In the genomic region with DNA sequence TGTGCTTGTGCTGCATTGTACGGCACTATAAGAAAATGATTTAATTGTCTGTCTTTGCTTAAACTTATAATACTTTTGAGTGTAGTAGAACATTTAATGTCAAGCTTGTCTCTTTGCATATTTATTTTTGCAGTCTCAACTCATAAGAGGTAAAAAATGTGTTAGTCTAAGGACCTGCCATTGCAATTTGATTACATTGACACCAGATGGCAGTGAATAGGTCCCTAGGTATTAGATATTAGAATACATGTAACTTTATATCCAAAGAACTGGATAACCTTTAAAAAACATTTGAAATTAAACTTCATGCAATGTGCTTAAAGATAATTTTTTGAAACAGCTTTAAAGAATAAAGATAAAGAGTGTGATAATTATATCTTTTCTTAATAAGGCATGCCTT, we compare ENCODE assay signal across 16 cellular contexts.
DNase-seq lines count a peak whose midpoint lies in the region; ATAC-seq and TF ChIP-seq lines count a peak whose summit lies in the region.
"Had no signal": no experiment of that assay in that cellular context is flagged by ENCODE, and none has a peak within 500 bp of the region (broad histone marks: within the 10 kb centered on the region; RNA-seq: fewer than 3 reads in every experiment).

No MANE protein-coding gene starts in this region.

- H3K9me3 ChIP-seq in SK-N-SH (no peaks in the 10 kb centered on the region), smooth muscle cell (replicated peaks; ENCODE audit: low read depth) (no peaks in the 10 kb centered on the region)
- H3K9me3 ChIP-seq: gastroesophageal sphincter had no signal

- H2AFZ ChIP-seq in SK-N-SH (ENCODE audit: low read depth) (no peak overlapping the region), smooth muscle cell (ENCODE audit: low read depth) (no peak overlapping the region)

- H3K79me2 ChIP-seq in SK-N-SH (ENCODE audit: insufficient read depth) (no peaks in the 10 kb centered on the region), smooth muscle cell (ENCODE audit: low read depth) (no peaks in the 10 kb centered on the region)

- POLR2A ChIA-PET in SK-N-SH (lab: Yijun Ruan, JAX) = no interaction called here

- DNase-seq in SK-N-SH = peak; percentile 11
- peak; percentile 18 for DNase-seq in NAMALWA (ENCODE audit: low spot score)
- peak; percentile 1 for DNase-seq in astrocyte of the hippocampus (ENCODE audit: low read depth, low spot score)
- DNase-seq in smooth muscle cell (lab: John Stamatoyannopoulos, UW; ENCODE audit: unreplicated experiment) = no peak
- no peak for DNase-seq in T-helper 1 cell
- no peak for DNase-seq in GM03348 (ENCODE audit: low spot score)
- DNase-seq: activated CD4-positive, alpha-beta T cell treated with anti-CD3 and anti-CD28 coated beads, Interleukin-2, amount 10 ng/mL, durations not matched to agents 24 days and 14 days; activated naive CD8-positive, alpha-beta T cell treated with anti-CD3 and anti-CD28 coated beads for 36 hours; effector memory CD8-positive, alpha-beta T cell; MV-4-11; spleen; T-helper 2 cell had no signal

- H3K27ac ChIP-seq in SK-N-SH (ENCODE audit: low read depth in 2 of 2, low read length in 1 of 2) (no peak overlapping the region), smooth muscle cell (ENCODE audit: low read depth) (no peak overlapping the region)
- H3K27ac ChIP-seq: gastroesophageal sphincter, spleen had no signal

- no peak overlapping the region for H3K4me3 ChIP-seq in SK-N-SH (ENCODE audit: low read depth in 2 of 2, low read length in 1 of 2)
- H3K4me3 ChIP-seq in smooth muscle cell = no peak overlapping the region
- H3K4me3 ChIP-seq: gastroesophageal sphincter, spleen had no signal

- H3K36me3 ChIP-seq in SK-N-SH (replicated peaks in 1 of 2; ENCODE audit: control insufficient read depth in 1 of 2, insufficient read depth in 2 of 2, low read length in 1 of 2) (no peaks in the 10 kb centered on the region), smooth muscle cell (ENCODE audit: low read depth) (no peaks in the 10 kb centered on the region)
- H3K36me3 ChIP-seq: gastroesophageal sphincter, spleen had no signal

- WGBS in SK-N-SH (ENCODE audit: low lambda C conversion rate) = 26% methylated on average over 1 of the region's 1 CpG
- WGBS in smooth muscle cell (ENCODE audit: low lambda C conversion rate) = 92% methylated on average over 1 of the region's 1 CpG

- no peaks in the 10 kb centered on the region for H3K9me2 ChIP-seq in SK-N-SH

- H3K4me2 ChIP-seq in SK-N-SH (no peak overlapping the region), smooth muscle cell (no peak overlapping the region)

- H3K9ac ChIP-seq in SK-N-SH = no peak overlapping the region
- H3K9ac ChIP-seq in smooth muscle cell (ENCODE audit: low read depth) = no peak overlapping the region

- no peak for TF ChIP-seq RAD21 in SK-N-SH (IDR thresholded peaks at IDR 0.05; ENCODE audit: low read length)

- H3K27me3 ChIP-seq in SK-N-SH (ENCODE audit: insufficient read depth) (no peaks in the 10 kb centered on the region), smooth muscle cell (ENCODE audit: low read depth) (no peaks in the 10 kb centered on the region)
- H3K27me3 ChIP-seq: gastroesophageal sphincter, spleen had no signal

- H3K4me1 ChIP-seq in SK-N-SH (ENCODE audit: control insufficient read depth in 1 of 2, insufficient read depth in 2 of 2, low read depth in 1 of 2, low read length in 1 of 2) = no peaks in the 10 kb centered on the region
- no peaks in the 10 kb centered on the region for H3K4me1 ChIP-seq in smooth muscle cell (ENCODE audit: low read depth)
- H3K4me1 ChIP-seq: gastroesophageal sphincter, spleen had no signal

- no peak for TF ChIP-seq EP300 in SK-N-SH (IDR thresholded peaks at IDR 0.05; ENCODE audit: borderline replicate concordance in 1 of 2, low read depth in 1 of 2, low read length in 1 of 2)

- TF ChIP-seq CTCF in SK-N-SH (IDR thresholded peaks at IDR 0.05) (peak; percentile 29; the same call in 1 of the 2 replicates), smooth muscle cell (IDR thresholded peaks at IDR 0.05; ENCODE audit: borderline replicate concordance, insufficient read depth, poor library complexity, severe bottlenecking) (peak; percentile 34)

- CTCF ChIA-PET in SK-N-SH (lab: Yijun Ruan, JAX) = interaction anchor here (1.5 kb wide), 1 partner anchor 9 kb away, joined by 4 read pairs; no protein-coding TSS in a partner anchor

- H3F3A ChIP-seq in SK-N-SH (replicated peaks; ENCODE audit: insufficient read depth) = no peaks in the 10 kb centered on the region
- no peaks in the 10 kb centered on the region for H3F3A ChIP-seq in smooth muscle cell (ENCODE audit: low read depth)

- H4K20me1 ChIP-seq in SK-N-SH (ENCODE audit: insufficient read depth) (no peaks in the 10 kb centered on the region), smooth muscle cell (ENCODE audit: low read depth) (no peaks in the 10 kb centered on the region)

- no peak for ATAC-seq in SK-N-SH treated with all-trans-retinoic acid at 6 μM for 48 hours
- ATAC-seq in GM18511 (IDR thresholded peaks at IDR 0.05; ENCODE audit: unreplicated experiment) = no peak
- ATAC-seq: effector memory CD8-positive, alpha-beta T cell; gastroesophageal sphincter; Panc1 had no signal

TF ChIP-seq in SK-N-SH, 30 proteins besides CTCF, POLR2A, EP300 and RAD21:
- TF ChIP-seq FOSL2 (IDR thresholded peaks at IDR 0.05; ENCODE audit: borderline replicate concordance, low read depth) = no peak
- TF ChIP-seq, protein P1, sequence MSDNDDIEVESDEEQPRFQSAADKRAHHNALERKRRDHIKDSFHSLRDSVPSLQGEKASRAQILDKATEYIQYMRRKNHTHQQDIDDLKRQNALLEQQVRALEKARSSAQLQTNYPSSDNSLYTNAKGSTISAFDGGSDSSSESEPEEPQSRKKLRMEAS (IDR thresholded peaks at IDR 0.05; ENCODE audit: low read depth) = no peak
- TF ChIP-seq NFIC (IDR thresholded peaks at IDR 0.05; ENCODE audit: borderline replicate concordance) = no peak
- no peak for TF ChIP-seq GATA2 (CRISPR knock-in tag; IDR thresholded peaks at IDR 0.05)
- TF ChIP-seq, protein P2, sequence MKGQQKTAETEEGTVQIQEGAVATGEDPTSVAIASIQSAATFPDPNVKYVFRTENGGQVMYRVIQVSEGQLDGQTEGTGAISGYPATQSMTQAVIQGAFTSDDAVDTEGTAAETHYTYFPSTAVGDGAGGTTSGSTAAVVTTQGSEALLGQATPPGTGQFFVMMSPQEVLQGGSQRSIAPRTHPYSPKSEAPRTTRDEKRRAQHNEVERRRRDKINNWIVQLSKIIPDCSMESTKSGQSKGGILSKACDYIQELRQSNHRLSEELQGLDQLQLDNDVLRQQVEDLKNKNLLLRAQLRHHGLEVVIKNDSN (IDR thresholded peaks at IDR 0.05; ENCODE audit: borderline replicate concordance, low read depth) = no peak

TF ChIP-seq in SK-N-SH treated with all-trans-retinoic acid at 6 μM for 48 hours, 23 proteins besides CTCF, POLR2A, EP300 and RAD21 (continues in another document):
- TF ChIP-seq, protein P3, sequence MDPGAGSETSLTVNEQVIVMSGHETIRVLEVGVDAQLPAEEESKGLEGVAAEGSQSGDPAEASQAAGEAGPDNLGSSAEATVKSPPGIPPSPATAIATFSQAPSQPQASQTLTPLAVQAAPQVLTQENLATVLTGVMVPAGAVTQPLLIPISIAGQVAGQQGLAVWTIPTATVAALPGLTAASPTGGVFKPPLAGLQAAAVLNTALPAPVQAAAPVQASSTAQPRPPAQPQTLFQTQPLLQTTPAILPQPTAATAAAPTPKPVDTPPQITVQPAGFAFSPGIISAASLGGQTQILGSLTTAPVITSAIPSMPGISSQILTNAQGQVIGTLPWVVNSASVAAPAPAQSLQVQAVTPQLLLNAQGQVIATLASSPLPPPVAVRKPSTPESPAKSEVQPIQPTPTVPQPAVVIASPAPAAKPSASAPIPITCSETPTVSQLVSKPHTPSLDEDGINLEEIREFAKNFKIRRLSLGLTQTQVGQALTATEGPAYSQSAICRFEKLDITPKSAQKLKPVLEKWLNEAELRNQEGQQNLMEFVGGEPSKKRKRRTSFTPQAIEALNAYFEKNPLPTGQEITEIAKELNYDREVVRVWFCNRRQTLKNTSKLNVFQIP (CRISPR knock-in tag; IDR thresholded peaks at IDR 0.05; ENCODE audit: borderline replicate concordance, low read depth) = no peak
- no peak for TF ChIP-seq ZNF70 (CRISPR knock-in tag; IDR thresholded peaks at IDR 0.05)
- no peak for TF ChIP-seq ESRRG (CRISPR knock-in tag; IDR thresholded peaks at IDR 0.05)
- no peak for TF ChIP-seq BACH2 (CRISPR knock-in tag; IDR thresholded peaks at IDR 0.05; ENCODE audit: borderline replicate concordance)
- TF ChIP-seq ZNF8 (CRISPR knock-in tag; IDR thresholded peaks at IDR 0.05) = no peak
- TF ChIP-seq ISL1 (CRISPR knock-in tag; IDR thresholded peaks at IDR 0.05) = no peak
- TF ChIP-seq GLIS3 (CRISPR knock-in tag; IDR thresholded peaks at IDR 0.05) = no peak
- no peak for TF ChIP-seq PPARA (CRISPR knock-in tag; IDR thresholded peaks at IDR 0.05; ENCODE audit: borderline replicate concordance)
- no peak for TF ChIP-seq TCF4 (CRISPR knock-in tag; IDR thresholded peaks at IDR 0.05; ENCODE audit: borderline replicate concordance)
- TF ChIP-seq, protein P4, sequence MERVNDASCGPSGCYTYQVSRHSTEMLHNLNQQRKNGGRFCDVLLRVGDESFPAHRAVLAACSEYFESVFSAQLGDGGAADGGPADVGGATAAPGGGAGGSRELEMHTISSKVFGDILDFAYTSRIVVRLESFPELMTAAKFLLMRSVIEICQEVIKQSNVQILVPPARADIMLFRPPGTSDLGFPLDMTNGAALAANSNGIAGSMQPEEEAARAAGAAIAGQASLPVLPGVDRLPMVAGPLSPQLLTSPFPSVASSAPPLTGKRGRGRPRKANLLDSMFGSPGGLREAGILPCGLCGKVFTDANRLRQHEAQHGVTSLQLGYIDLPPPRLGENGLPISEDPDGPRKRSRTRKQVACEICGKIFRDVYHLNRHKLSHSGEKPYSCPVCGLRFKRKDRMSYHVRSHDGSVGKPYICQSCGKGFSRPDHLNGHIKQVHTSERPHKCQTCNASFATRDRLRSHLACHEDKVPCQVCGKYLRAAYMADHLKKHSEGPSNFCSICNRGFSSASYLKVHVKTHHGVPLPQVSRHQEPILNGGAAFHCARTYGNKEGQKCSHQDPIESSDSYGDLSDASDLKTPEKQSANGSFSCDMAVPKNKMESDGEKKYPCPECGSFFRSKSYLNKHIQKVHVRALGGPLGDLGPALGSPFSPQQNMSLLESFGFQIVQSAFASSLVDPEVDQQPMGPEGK (CRISPR knock-in tag; IDR thresholded peaks at IDR 0.05; ENCODE audit: borderline replicate concordance) = no peak
- no peak for TF ChIP-seq ZC3H10 (CRISPR knock-in tag; IDR thresholded peaks at IDR 0.05)

Comparison
In these comparisons a context has a peak if more than half of its experiments do, and no peak if none do; other contexts are left out.
1. DNase-seq: peak in SK-N-SH (single experiment), NAMALWA (single experiment) and astrocyte of the hippocampus (single experiment); none in smooth muscle cell (single experiment), T-helper 1 cell (0 of 5) and GM03348 (single experiment).